ENCODE assay signal across 15 cellular contexts in genomic region chr10:5805260-5805659, GRCh38. TPM values are rescaled to one million over a fixed set of nuclear protein-coding genes. Genes with fewer than 3 reads are reported as not detected.
DNase-seq lines count a peak whose midpoint lies in the region; ATAC-seq and TF ChIP-seq lines count a peak whose summit lies in the region.
"Had no signal": no experiment of that assay in that cellular context is flagged by ENCODE, and none has a peak within 500 bp of the region (broad histone marks: within the 10 kb centered on the region; RNA-seq: fewer than 3 reads in every experiment).

No MANE protein-coding gene starts in this region.

- DNase-seq in CD4-positive, alpha-beta T cell: no peak
- DNase-seq in activated B cell treated with CpG ODN at 0.5 μM for 24 hours: no peak
- no peak for DNase-seq in trophoblast cell
- no peak for DNase-seq in NCI-H748 (lab: John Stamatoyannopoulos, UW; ENCODE audit: unreplicated experiment)
- DNase-seq in DMS79 (lab: John Stamatoyannopoulos, UW): no peak
- DNase-seq: ACHN; C1 segment of cervical spinal cord; CD4-positive, alpha-beta memory T cell; DMS79 treated with DMSO at 0.1 percent for 48 hours; GM23248; H7; IMR-90; KG1 had no signal

- H3K9ac ChIP-seq in OCI-LY1 (ENCODE audit: low read length) (no peak overlapping the region), trophoblast cell (ENCODE audit: low read length) (no peak overlapping the region)
- H3K9ac ChIP-seq: GM23248 had no signal

- H3K79me2 ChIP-seq in OCI-LY1 (ENCODE audit: insufficient read depth, low read length) (peaks cover 99% of the 10 kb centered on the region), trophoblast cell (ENCODE audit: control insufficient read depth, insufficient read depth, low read length, poor library complexity) (peaks cover 16% of the 10 kb centered on the region)

- no peak overlapping the region for H3K4me2 ChIP-seq in OCI-LY1 (ENCODE audit: low read length)
- no peak overlapping the region for H3K4me2 ChIP-seq in trophoblast cell (ENCODE audit: low read length)

- H3K14ac ChIP-seq in trophoblast cell (ENCODE audit: low read length): no peak overlapping the region

- H4K8ac ChIP-seq in trophoblast cell (ENCODE audit: low read depth, low read length): no peak overlapping the region

- no peak overlapping the region for H2AFZ ChIP-seq in OCI-LY1 (ENCODE audit: low read length)
- no peak overlapping the region for H2AFZ ChIP-seq in trophoblast cell (ENCODE audit: insufficient read depth, low read length, poor library complexity)
- H2AFZ ChIP-seq: GM23248 had no signal

- CTCF ChIA-PET in CD4-positive, alpha-beta T cell (lab: Charles Lee): no interaction called here
- CTCF ChIA-PET in activated B cell treated with CpG ODN at 0.5 μM for 24 hours (lab: Charles Lee): interaction anchor here (1.3 kb wide), 1 partner anchor 8 kb away, joined by 3 read pairs; the partner anchor contains the start of gene GDI2

- H4K91ac ChIP-seq in trophoblast cell (ENCODE audit: low read depth, low read length): no peak overlapping the region

- peaks cover 72% of the 10 kb centered on the region for H3K4me1 Mint-ChIP-seq in CD4-positive, alpha-beta T cell (ENCODE audit: low read depth)
- peaks cover 71% of the 10 kb centered on the region for H3K4me1 Mint-ChIP-seq in activated B cell treated with CpG ODN at 0.5 μM for 24 hours
- peaks cover 63% of the 10 kb centered on the region for H3K4me1 Mint-ChIP-seq in stimulated activated memory B cell treated with anti-CD40 and anti-IgM and Interleukin-4, amounts not matched to agents 10 μg/mL and 1 μg/mL and 100 μg/mL, for 72 hours

- no peaks in the 10 kb centered on the region for H3K27me3 Mint-ChIP-seq in CD4-positive, alpha-beta T cell
- no peaks in the 10 kb centered on the region for H3K27me3 Mint-ChIP-seq in activated B cell treated with CpG ODN at 0.5 μM for 24 hours
- H3K27me3 Mint-ChIP-seq in stimulated activated memory B cell treated with anti-CD40 and anti-IgM and Interleukin-4, amounts not matched to agents 10 μg/mL and 1 μg/mL and 100 μg/mL, for 72 hours: no peaks in the 10 kb centered on the region
- H3K27me3 Mint-ChIP-seq: CD4-positive, alpha-beta memory T cell had no signal

- no peak overlapping the region for H2BK120ac ChIP-seq in trophoblast cell (ENCODE audit: insufficient read depth, low read length, poor library complexity)

- no peaks in the 10 kb centered on the region for H3K9me2 ChIP-seq in OCI-LY1 (ENCODE audit: low read depth, low read length)

- no peaks in the 10 kb centered on the region for H3K9me3 Mint-ChIP-seq in CD4-positive, alpha-beta T cell
- H3K9me3 Mint-ChIP-seq in activated B cell treated with CpG ODN at 0.5 μM for 24 hours: no peaks in the 10 kb centered on the region
- H3K9me3 Mint-ChIP-seq in stimulated activated memory B cell treated with anti-CD40 and anti-IgM and Interleukin-4, amounts not matched to agents 10 μg/mL and 1 μg/mL and 100 μg/mL, for 72 hours: no peaks in the 10 kb centered on the region
- H3K9me3 Mint-ChIP-seq: CD4-positive, alpha-beta memory T cell had no signal

- no peaks in the 10 kb centered on the region for H3K79me1 ChIP-seq in trophoblast cell (ENCODE audit: low read length)

- H3K36me3 ChIP-seq in OCI-LY1 (ENCODE audit: insufficient read depth, low read length): peaks cover 63% of the 10 kb centered on the region
- H3K36me3 ChIP-seq in trophoblast cell (ENCODE audit: control insufficient read depth in 1 of 2, insufficient read depth in 2 of 2, low read length in 2 of 2): peaks cover 15 to 20% of the 10 kb centered on the region in 2 experiments

- no peak overlapping the region for H3K18ac ChIP-seq in trophoblast cell (ENCODE audit: low read length)

- peak overlapping the region; percentile 57 for H3K27ac Mint-ChIP-seq in CD4-positive, alpha-beta T cell
- peak overlapping the region; percentile 37 for H3K27ac Mint-ChIP-seq in activated B cell treated with CpG ODN at 0.5 μM for 24 hours
- H3K27ac Mint-ChIP-seq in stimulated activated memory B cell treated with anti-CD40 and anti-IgM and Interleukin-4, amounts not matched to agents 10 μg/mL and 1 μg/mL and 100 μg/mL, for 72 hours: no peak overlapping the region

- H3K27ac ChIP-seq in CD4-positive, alpha-beta T cell (ENCODE audit: low read depth, low read length): no peak overlapping the region
- H3K27ac ChIP-seq in OCI-LY1 (ENCODE audit: low read depth, low read length, poor library complexity, severe bottlenecking): peak overlapping the region; percentile 54
- no peak overlapping the region for H3K27ac ChIP-seq in trophoblast cell (ENCODE audit: low read depth, low read length)
- H3K27ac ChIP-seq: GM23248 had no signal

- no peaks in the 10 kb centered on the region for H3K9me3 ChIP-seq in CD4-positive, alpha-beta T cell (ENCODE audit: control insufficient read depth, low read length)
- H3K9me3 ChIP-seq in OCI-LY1 (ENCODE audit: low read length): no peaks in the 10 kb centered on the region
- no peaks in the 10 kb centered on the region for H3K9me3 ChIP-seq in trophoblast cell (ENCODE audit: insufficient read depth, low read depth, low read length)

- POLR2A ChIA-PET in CD4-positive, alpha-beta T cell (lab: Charles Lee): interaction anchor here (4.1 kb wide), 1 partner anchor 8 kb away, joined by 14 read pairs; the partner anchor contains the start of gene GDI2
- POLR2A ChIA-PET in activated B cell treated with CpG ODN at 0.5 μM for 24 hours (lab: Charles Lee): interaction anchor here (0.6 to 12.7 kb wide), 5 partner anchors 8 to 182 kb away, joined by 5 to 173 read pairs (median 15); partner anchors contain the start of genes ANKRD16, FBH1 and GDI2

- peaks cover 53% of the 10 kb centered on the region for H3K36me3 Mint-ChIP-seq in CD4-positive, alpha-beta T cell (ENCODE audit: low read depth)
- peaks cover 60% of the 10 kb centered on the region for H3K36me3 Mint-ChIP-seq in activated B cell treated with CpG ODN at 0.5 μM for 24 hours (ENCODE audit: low read depth)
- peaks cover 28% of the 10 kb centered on the region for H3K36me3 Mint-ChIP-seq in stimulated activated memory B cell treated with anti-CD40 and anti-IgM and Interleukin-4, amounts not matched to agents 10 μg/mL and 1 μg/mL and 100 μg/mL, for 72 hours

- H3F3A ChIP-seq in OCI-LY1 (ENCODE audit: insufficient read depth, low read length): no peaks in the 10 kb centered on the region

- no peaks in the 10 kb centered on the region for H3K27me3 ChIP-seq in CD4-positive, alpha-beta T cell (ENCODE audit: control insufficient read depth, insufficient read depth, low read length)
- H3K27me3 ChIP-seq in OCI-LY1 (ENCODE audit: insufficient read depth, low read length) (no peaks in the 10 kb centered on the region), trophoblast cell (ENCODE audit: insufficient read depth, low read length) (no peaks in the 10 kb centered on the region)

- H2BK12ac ChIP-seq in trophoblast cell (ENCODE audit: low read length): no peak overlapping the region

- H2AK5ac ChIP-seq in trophoblast cell (ENCODE audit: low read length): no peak overlapping the region

- ATAC-seq in CD4-positive, alpha-beta T cell (ENCODE audit: poor library complexity): no peak
- ATAC-seq in activated B cell treated with CpG ODN at 0.5 μM for 24 hours (ENCODE audit: low read depth): no peak
- ATAC-seq in stimulated activated memory B cell treated with anti-CD40 and anti-IgM and Interleukin-4, amounts not matched to agents 10 μg/mL and 1 μg/mL and 100 μg/mL, for 72 hours: no peak

- no peak for TF ChIP-seq CTCF in CD4-positive, alpha-beta T cell (IDR thresholded peaks at IDR 0.05)
- TF ChIP-seq CTCF in OCI-LY1 (IDR thresholded peaks at IDR 0.05; ENCODE audit: low read length) (no peak), activated B cell treated with CpG ODN at 0.5 μM for 24 hours (IDR thresholded peaks at IDR 0.05) (no peak)

- H3K4me3 ChIP-seq in OCI-LY1 (ENCODE audit: low read depth, low read length, poor library complexity, severe bottlenecking) (no peak overlapping the region), trophoblast cell (ENCODE audit: low read depth, low read length) (no peak overlapping the region)
- H3K4me3 ChIP-seq: GM23248 had no signal

- no peak overlapping the region for H2BK5ac ChIP-seq in trophoblast cell (ENCODE audit: low read depth, low read length, poor library complexity)

- H4K12ac ChIP-seq in trophoblast cell (ENCODE audit: low read depth, low read length): no peak overlapping the region

- intact Hi-C loops in CD4-positive, alpha-beta T cell (cut with DNase I, micrococcal nuclease): no loop called here
- intact Hi-C loops in activated B cell treated with CpG ODN at 0.5 μM for 24 hours (cut with micrococcal nuclease): no loop called here

- H3K4ac ChIP-seq in trophoblast cell (ENCODE audit: low read depth, low read length): peak overlapping the region; percentile 97

- peaks cover 51% of the 10 kb centered on the region for H3K4me1 ChIP-seq in OCI-LY1 (ENCODE audit: insufficient read depth, low read length, severe bottlenecking)
- H3K4me1 ChIP-seq in trophoblast cell (ENCODE audit: control insufficient read depth in 1 of 2, insufficient read depth in 2 of 2, low read length in 2 of 2): peaks cover 0 to 3% of the 10 kb centered on the region in 2 experiments

- no CpG with 5 or more reads among the region's 2 CpGs for WGBS in trophoblast cell (ENCODE audit: extremely low coverage, insufficient coverage, insufficient read length)

- H3K23ac ChIP-seq in trophoblast cell (ENCODE audit: low read length): no peak overlapping the region

- H4K20me1 ChIP-seq in OCI-LY1 (ENCODE audit: insufficient read depth, low read length): peaks cover 3% of the 10 kb centered on the region

- H3K4me3 Mint-ChIP-seq in CD4-positive, alpha-beta T cell: no peak overlapping the region
- H3K4me3 Mint-ChIP-seq in activated B cell treated with CpG ODN at 0.5 μM for 24 hours: no peak overlapping the region
- H3K4me3 Mint-ChIP-seq in stimulated activated memory B cell treated with anti-CD40 and anti-IgM and Interleukin-4, amounts not matched to agents 10 μg/mL and 1 μg/mL and 100 μg/mL, for 72 hours: no peak overlapping the region

RNA-seq across cellular contexts. Expression of gene GDI2, which starts 8.0 kb away (rescaled TPM):
- 10 to 100 TPM; 78.1 to 82.3 TPM for total RNA-seq in CD4-positive, alpha-beta T cell
- 289 and 301 TPM in 2 replicates for total RNA-seq in activated B cell treated with CpG ODN at 0.5 μM for 24 hours
- 222 and 226 TPM in 2 replicates for polyA plus RNA-seq in trophoblast cell (2013)
